Comparison of ENCODE assay signal across 9 cellular contexts in genomic region chr17:68346448-68346847, GRCh38. TPM values are rescaled to one million over a fixed set of nuclear protein-coding genes. Genes with fewer than 3 reads are reported as not detected.
A peak's percentile ranks its signal among the peaks of the same experiment; 100 is the strongest.
DNase-seq lines count a peak whose midpoint lies in the region; ATAC-seq, FAIRE-seq and TF ChIP-seq lines count a peak whose summit lies in the region.
"Had no signal": no experiment of that assay in that cellular context is flagged by ENCODE, and none has a peak within 500 bp of the region (broad histone marks: within the 10 kb centered on the region; RNA-seq: fewer than 3 reads in every experiment).

No MANE protein-coding gene starts in this region.

- no peaks in the 10 kb centered on the region for H3K9me3 ChIP-seq in kidney (ENCODE audit: control insufficient read depth in 1 of 2, low read length in 2 of 2)

- no peaks in the 10 kb centered on the region for H3K4me1 ChIP-seq in kidney (ENCODE audit: control insufficient read depth in 1 of 2, insufficient read depth in 1 of 2, low read depth in 1 of 2, low read length in 2 of 2)

- H3K36me3 ChIP-seq in kidney (ENCODE audit: control insufficient read depth in 1 of 2, insufficient read depth in 2 of 2, low read length in 2 of 2): no peaks in the 10 kb centered on the region

- DNase-seq in activated CD8-positive, alpha-beta memory T cell treated with anti-CD3 and anti-CD28 coated beads for 4 hours (ENCODE audit: low read depth in 2 of 2): peak; percentile 15 to 34
- DNase-seq in kidney (peak; percentile 74), kidney glomerular epithelial cell (lab: John Stamatoyannopoulos, UW) (no peak), cerebellar cortex (ENCODE audit: low spot score) (no peak)
- peak; percentile 31 to 57 for DNase-seq in stimulated activated CD8-positive, alpha-beta memory T cell treated with anti-CD3 and anti-CD28 coated beads, Interleukin-7, amount 100 ng/mL, for 4 hours (ENCODE audit: low read depth in 2 of 2)

- no peak overlapping the region for H3K4me3 ChIP-seq in kidney (ENCODE audit: low read length in 2 of 2)
- H3K4me3 ChIP-seq: K562 had no signal

- TF ChIP-seq CTCF in kidney (IDR thresholded peaks at IDR 0.05; ENCODE audit: borderline replicate concordance, extremely low read depth, insufficient read depth): no peak

- intact Hi-C loops in kidney (cut with DNase I): no loop called here

- ATAC-seq in GM19395 (IDR thresholded peaks at IDR 0.05; ENCODE audit: unreplicated experiment): peak; percentile 72
- peak; percentile 45 for ATAC-seq in HG03565 (IDR thresholded peaks at IDR 0.05; ENCODE audit: unreplicated experiment)
- no peak for ATAC-seq in HG02938 (IDR thresholded peaks at IDR 0.05; ENCODE audit: unreplicated experiment)
- ATAC-seq: K562 had no signal

- H3K9ac ChIP-seq in kidney (ENCODE audit: low read length in 2 of 2): no peak overlapping the region

- H3K27ac ChIP-seq in kidney (ENCODE audit: low read depth in 2 of 2, low read length in 2 of 2): no peak overlapping the region

- no peak for FAIRE-seq in kidney (lab: Jason Lieb, UNC)
- FAIRE-seq: K562 had no signal

RNA-seq across cellular contexts. Expression of gene ARSG, which starts 55.2 kb away (rescaled TPM):
- total RNA-seq in kidney: 12.6 TPM
- 5.0 TPM for polyA plus RNA-seq in kidney (ENCODE audit: insufficient read depth, low read depth, low replicate concordance)

RNA-seq across cellular contexts. Expression of gene SLC16A6, which starts 55.5 kb away (rescaled TPM):
- 3.6 TPM for total RNA-seq in kidney
- polyA plus RNA-seq in kidney (ENCODE audit: insufficient read depth, low read depth, low replicate concordance): 0.82 TPM

Comparison
In these comparisons a context has a peak if more than half of its experiments do, and no peak if none do; other contexts are left out.
1. DNase-seq: peak in activated CD8-positive, alpha-beta memory T cell treated with anti-CD3 and anti-CD28 coated beads for 4 hours (2 of 2), kidney (single experiment) and stimulated activated CD8-positive, alpha-beta memory T cell treated with anti-CD3 and anti-CD28 coated beads, Interleukin-7, amount 100 ng/mL, for 4 hours (2 of 2); none in kidney glomerular epithelial cell (single experiment) and cerebellar cortex (single experiment).